Comparison of ENCODE assay signal across 23 cellular contexts in genomic region chr13:25796474-25796873, GRCh38.
"Had no signal": no experiment of that assay in that cellular context is flagged by ENCODE, and none has a peak within 500 bp of the region (broad histone marks: within the 10 kb centered on the region; RNA-seq: fewer than 3 reads in every experiment).

No MANE protein-coding gene starts in this region.

- H3K4me3 ChIP-seq: K562, PC-9 had no signal

- ATAC-seq: activated CD8-positive, alpha-beta T cell treated with anti-CD3 and anti-CD28 coated beads, Interleukin-2, amount 10 ng/mL, durations not matched to agents 7 days and 5 days; K562 had no signal

- H3K27ac Mint-ChIP-seq: activated CD8-positive, alpha-beta T cell treated with anti-CD3 and anti-CD28 coated beads, Interleukin-2, amount 10 ng/mL, durations not matched to agents 7 days and 5 days; activated naive CD4-positive, alpha-beta T cell treated with anti-CD3 and anti-CD28 coated beads, Interleukin-2, amount 50 U/mL, for 24 hours; T-helper 1 cell treated with Interleukin-12 subunit alpha and Interleukin-12 subunit beta and Interleukin-4 antibody, amounts not matched to agents 30 μg/mL and 1 μg/mL, for 36 hours had no signal

- H2AFZ ChIP-seq: PC-9 had no signal

- H3K4me2 ChIP-seq: PC-9 had no signal

- FAIRE-seq: bronchial epithelial cell, K562 had no signal

- H3K27me3 Mint-ChIP-seq: activated naive CD4-positive, alpha-beta T cell treated with anti-CD3 and anti-CD28 coated beads, Interleukin-2, amount 50 U/mL, for 24 hours had no signal

- H3K36me3 Mint-ChIP-seq: activated naive CD4-positive, alpha-beta T cell treated with anti-CD3 and anti-CD28 coated beads, Interleukin-2, amount 50 U/mL, for 24 hours had no signal

- H3K27ac ChIP-seq: PC-9 had no signal

- H3K4me3 Mint-ChIP-seq: activated CD8-positive, alpha-beta T cell treated with anti-CD3 and anti-CD28 coated beads, Interleukin-2, amount 10 ng/mL, durations not matched to agents 7 days and 5 days; activated naive CD4-positive, alpha-beta T cell treated with anti-CD3 and anti-CD28 coated beads, Interleukin-2, amount 50 U/mL, for 24 hours; central memory CD8-positive, alpha-beta T cell; T-helper 1 cell treated with Interleukin-12 subunit alpha and Interleukin-12 subunit beta and Interleukin-4 antibody, amounts not matched to agents 30 μg/mL and 1 μg/mL, for 36 hours had no signal

- H3K9me3 Mint-ChIP-seq: activated naive CD4-positive, alpha-beta T cell treated with anti-CD3 and anti-CD28 coated beads, Interleukin-2, amount 50 U/mL, for 24 hours; central memory CD8-positive, alpha-beta T cell had no signal

- DNase-seq: activated CD4-positive, alpha-beta T cell treated with anti-CD3 and anti-CD28 coated beads for 48 hours; activated CD4-positive, alpha-beta T cell treated with anti-CD3 and anti-CD28 coated beads, Interleukin-2, amount 50 U/mL, for 4 hours; activated CD4-positive, CD25-positive, alpha-beta regulatory T cell treated with anti-CD3 and anti-CD28 coated beads, Interleukin-2, amount 50 U/mL, for 72 hours; activated CD8-positive, alpha-beta memory T cell treated with anti-CD3 and anti-CD28 coated beads, Interleukin-2, amount 50 U/mL, for 48 hours; activated CD8-positive, alpha-beta T cell treated with anti-CD3 and anti-CD28 coated beads, Interleukin-2, amount 10 ng/mL, durations not matched to agents 7 days and 5 days; activated effector memory CD4-positive, alpha-beta T cell treated with Interleukin-2 at 50 U/mL for 16 hours; activated naive CD4-positive, alpha-beta T cell; activated T-cell treated with anti-CD3 and anti-CD28 coated beads, Interleukin-2, amount 50 U/mL, for 1 hour; amygdala; Karpas-422; NCI-H1092; NCI-H1417; NCI-H1694 treated with DMSO at 0.1 percent for 48 hours; NCI-H2029 treated with DMSO at 0.1 percent for 48 hours; NCI-H510A treated with DMSO at 0.1 percent for 48 hours; NCI-H69; PC-9; SHP77 treated with DMSO at 0.1 percent for 48 hours had no signal

- H3K4me1 Mint-ChIP-seq: activated naive CD4-positive, alpha-beta T cell treated with anti-CD3 and anti-CD28 coated beads, Interleukin-2, amount 50 U/mL, for 24 hours; central memory CD8-positive, alpha-beta T cell had no signal
